8 cellular contexts compared by ENCODE assay signal in genomic region chr9:92986175-92987110, GRCh38. TPM values are rescaled to one million over a fixed set of nuclear protein-coding genes. Genes with fewer than 3 reads are reported as not detected.
DNase-seq lines count a peak whose midpoint lies in the region; ATAC-seq and TF ChIP-seq lines count a peak whose summit lies in the region.

No MANE protein-coding gene starts in this region.

- no peak for TF ChIP-seq POLR2A in tibial nerve (IDR thresholded peaks at IDR 0.05)

- peaks cover 11% of the 10 kb centered on the region for H3K36me3 ChIP-seq in CD8-positive, alpha-beta memory T cell (ENCODE audit: insufficient read depth, low read length)
- no peaks in the 10 kb centered on the region for H3K36me3 ChIP-seq in tibial nerve

- 54 to 58% methylated on average over 6 of the region's 6 CpGs for WGBS in tibial nerve, 2 donors

- no peak for TF ChIP-seq EP300 in tibial nerve (IDR thresholded peaks at IDR 0.05)

- no peak overlapping the region for H3K27ac ChIP-seq in CD8-positive, alpha-beta memory T cell (ENCODE audit: low read depth, low read length)
- no peak overlapping the region for H3K27ac ChIP-seq in foreskin keratinocyte
- no peak overlapping the region for H3K27ac ChIP-seq in tibial nerve

- H3K4me1 Mint-ChIP-seq in CD8-positive, alpha-beta memory T cell: peaks cover 76 to 89% (median 87%) of the 10 kb centered on the region in 3 donors

- ATAC-seq in foreskin keratinocyte (no peak), GM19035 (IDR thresholded peaks at IDR 0.05; ENCODE audit: unreplicated experiment) (no peak), GM21737 (IDR thresholded peaks at IDR 0.05; ENCODE audit: unreplicated experiment) (no peak)

- peak; percentile 39; the same call in 1 of the 2 replicates for TF ChIP-seq CTCF in LNCaP clone FGC (IDR thresholded peaks at IDR 0.05; ENCODE audit: control insufficient read depth, extremely low read depth, insufficient read depth)
- TF ChIP-seq CTCF in foreskin keratinocyte (conservative IDR thresholded peaks at IDR 0.05): peak; percentile 44
- TF ChIP-seq CTCF in tibial nerve (IDR thresholded peaks at IDR 0.05): peak in 3 of 5 experiments; percentile 17 to 37 (median 21)

- peaks cover 15 to 74% (median 20%) of the 10 kb centered on the region in 3 donors for H3K36me3 Mint-ChIP-seq in CD8-positive, alpha-beta memory T cell

- peak in 4 of 5 donors; percentile 40 to 71 (median 52) for DNase-seq in CD8-positive, alpha-beta memory T cell
- DNase-seq in LNCaP clone FGC (ENCODE audit: low read depth) (no peak), foreskin keratinocyte (no peak), tibial nerve (ENCODE audit: low spot score in 2 of 2) (peak in 1 of 2 donors; percentile 26), NCI-H1417 treated with DMSO at 0.1 percent for 48 hours (lab: John Stamatoyannopoulos, UW) (no peak)
- DNase-seq in activated T-cell treated with anti-CD3 and anti-CD28 coated beads, Interleukin-2, amount 50 U/mL, for 48 hours: peak; percentile 61 to 65

- H3K27ac Mint-ChIP-seq in CD8-positive, alpha-beta memory T cell: peak overlapping the region; percentile 59 to 98 (median 85)

- H3K27me3 Mint-ChIP-seq in CD8-positive, alpha-beta memory T cell: no peaks in the 10 kb centered on the region

- CTCF ChIA-PET in CD8-positive, alpha-beta memory T cell (lab: Charles Lee): interaction anchor here (0.7 to 2.5 kb wide), 10 partner anchors 11 to 123 kb away, joined by 3 to 9 read pairs (median 4); no protein-coding TSS in a partner anchor

- H3K9me3 ChIP-seq in CD8-positive, alpha-beta memory T cell (ENCODE audit: low read length): no peaks in the 10 kb centered on the region
- peaks cover 0 to 8% (median 0%) of the 10 kb centered on the region in 4 donors for H3K9me3 ChIP-seq in tibial nerve

- H3K4me1 ChIP-seq in CD8-positive, alpha-beta memory T cell (ENCODE audit: insufficient read depth, low read length): peaks cover 78% of the 10 kb centered on the region
- H3K4me1 ChIP-seq in foreskin keratinocyte: peaks cover 13% of the 10 kb centered on the region
- no peaks in the 10 kb centered on the region for H3K4me1 ChIP-seq in tibial nerve

- peak overlapping the region in 4 of 7 donors; percentile 17 to 67 (median 22) for H3K4me3 Mint-ChIP-seq in CD8-positive, alpha-beta memory T cell

- no peak overlapping the region for H3K4me3 ChIP-seq in CD8-positive, alpha-beta memory T cell (ENCODE audit: low read length)
- H3K4me3 ChIP-seq in LNCaP clone FGC (ENCODE audit: low read depth, low read length): no peak overlapping the region
- H3K4me3 ChIP-seq in tibial nerve: no peak overlapping the region

- H3K9me3 Mint-ChIP-seq in CD8-positive, alpha-beta memory T cell: no peaks in the 10 kb centered on the region

- POLR2A ChIA-PET in CD8-positive, alpha-beta memory T cell (lab: Charles Lee): interaction anchor here (0.5 to 1.3 kb wide), 4 partner anchors 20 to 113 kb away, joined by 3 to 4 read pairs (median 4); no protein-coding TSS in a partner anchor

- H3K27me3 ChIP-seq in CD8-positive, alpha-beta memory T cell (ENCODE audit: insufficient read depth, low read length, poor library complexity, severe bottlenecking): no peaks in the 10 kb centered on the region
- H3K27me3 ChIP-seq in foreskin keratinocyte: no peaks in the 10 kb centered on the region
- H3K27me3 ChIP-seq in tibial nerve: no peaks in the 10 kb centered on the region

RNA-seq across cellular contexts. Expression of gene FGD3, which starts 39.1 kb away (rescaled TPM):
- 10 to 100 TPM; 54.6 to 56.5 TPM for total RNA-seq in CD8-positive, alpha-beta memory T cell
- 134 TPM for polyA plus RNA-seq in CD8-positive, alpha-beta memory T cell
- 0.11 and 0.20 TPM in 2 replicates for total RNA-seq in foreskin keratinocyte
- polyA plus RNA-seq in foreskin keratinocyte: 0.08 and 0.13 TPM in 2 replicates
- 10 to 100 TPM in 1 of 4 donors, 1 to 10 TPM in 3; 6.7 to 13.8 (median 7.3) TPM for total RNA-seq in tibial nerve

Comparison
In these comparisons a context has a peak if more than half of its experiments do, and no peak if none do; other contexts are left out.
1. DNase-seq: peak in CD8-positive, alpha-beta memory T cell (4 of 5) and activated T-cell treated with anti-CD3 and anti-CD28 coated beads, Interleukin-2, amount 50 U/mL, for 48 hours (2 of 2); none in LNCaP clone FGC (single experiment), foreskin keratinocyte (0 of 2) and NCI-H1417 treated with DMSO at 0.1 percent for 48 hours (single experiment).
2. Peak in every context shown above with its lines, with median percentiles within 50 percentile points of each other: CTCF ChIP-seq.